16 cellular contexts compared by ENCODE assay signal in genomic region chr18:71105078-71105819, GRCh38.
DNase-seq lines count a peak whose midpoint lies in the region; ATAC-seq and TF ChIP-seq lines count a peak whose summit lies in the region.
"Had no signal": no experiment of that assay in that cellular context is flagged by ENCODE, and none has a peak within 500 bp of the region (broad histone marks: within the 10 kb centered on the region; RNA-seq: fewer than 3 reads in every experiment).

No MANE protein-coding gene starts in this region.

- peak; percentile 55 for DNase-seq in MG63
- peak; percentile 5 for DNase-seq in brain microvascular endothelial cell
- DNase-seq in left cardiac atrium = no peak
- no peak for DNase-seq in thyroid gland
- DNase-seq in activated naive CD8-positive, alpha-beta T cell treated with anti-CD3 and anti-CD28 coated beads, Interleukin-2, amount 50 U/mL, for 24 hours = no peak
- DNase-seq: activated CD4-positive, alpha-beta T cell treated with anti-CD3 and anti-CD28 coated beads for 36 hours; Kasumi-1; NCI-H1694 treated with DMSO at 0.1 percent for 48 hours; pancreas; testis had no signal

- H3K4me3 ChIP-seq in MG63 (peak overlapping the region; percentile 19), brain microvascular endothelial cell (ENCODE audit: low read depth, low read length) (no peak overlapping the region), thyroid gland (replicated peaks in 1 of 3) (no peak overlapping the region)
- H3K4me3 ChIP-seq: pancreas, testis had no signal

- H3K4me3 Mint-ChIP-seq in activated naive CD8-positive, alpha-beta T cell treated with anti-CD3 and anti-CD28 coated beads, Interleukin-2, amount 50 U/mL, for 24 hours = no peak overlapping the region
- H3K4me3 Mint-ChIP-seq: activated CD4-positive, alpha-beta T cell treated with anti-CD3 and anti-CD28 coated beads for 36 hours; CD14-positive monocyte; T-helper 2 cell treated with Interferon-gamma antibody and Interleukin-4, amounts not matched to agents 5 μg/mL and 100 μg/mL, for 36 hours had no signal

- peak; percentile 53 to 83 for ATAC-seq in left cardiac atrium
- no peak for ATAC-seq in HG02571 (IDR thresholded peaks at IDR 0.05; ENCODE audit: unreplicated experiment)
- ATAC-seq in HG02938 (IDR thresholded peaks at IDR 0.05; ENCODE audit: unreplicated experiment) = no peak
- ATAC-seq in activated naive CD8-positive, alpha-beta T cell treated with anti-CD3 and anti-CD28 coated beads, Interleukin-2, amount 50 U/mL, for 24 hours = no peak
- ATAC-seq in HG03439 (IDR thresholded peaks at IDR 0.05; ENCODE audit: unreplicated experiment) = no peak
- ATAC-seq: activated CD4-positive, alpha-beta T cell treated with anti-CD3 and anti-CD28 coated beads for 36 hours; pancreas had no signal

- H3K36me3 ChIP-seq in MG63 (no peaks in the 10 kb centered on the region), brain microvascular endothelial cell (replicated peaks) (no peaks in the 10 kb centered on the region), thyroid gland (no peaks in the 10 kb centered on the region)
- H3K36me3 ChIP-seq: pancreas had no signal

- TF ChIP-seq POLR2A in thyroid gland (IDR thresholded peaks at IDR 0.05) = no peak

- no peaks in the 10 kb centered on the region for H3K9me3 Mint-ChIP-seq in activated naive CD8-positive, alpha-beta T cell treated with anti-CD3 and anti-CD28 coated beads, Interleukin-2, amount 50 U/mL, for 24 hours
- H3K9me3 Mint-ChIP-seq: T-helper 2 cell treated with Interferon-gamma antibody and Interleukin-4, amounts not matched to agents 5 μg/mL and 100 μg/mL, for 36 hours had no signal

- H3K36me3 Mint-ChIP-seq in activated naive CD8-positive, alpha-beta T cell treated with anti-CD3 and anti-CD28 coated beads, Interleukin-2, amount 50 U/mL, for 24 hours (ENCODE audit: low read depth) = no peaks in the 10 kb centered on the region
- H3K36me3 Mint-ChIP-seq: CD14-positive monocyte had no signal

- H3K9me3 ChIP-seq in MG63 (no peaks in the 10 kb centered on the region), thyroid gland (no peaks in the 10 kb centered on the region)
- H3K9me3 ChIP-seq: pancreas, testis had no signal

- H3K27me3 ChIP-seq in MG63 (no peaks in the 10 kb centered on the region), brain microvascular endothelial cell (replicated peaks) (no peaks in the 10 kb centered on the region), thyroid gland (no peaks in the 10 kb centered on the region)
- H3K27me3 ChIP-seq: testis had no signal

- H3K27ac ChIP-seq in brain microvascular endothelial cell = no peak overlapping the region
- H3K27ac ChIP-seq in thyroid gland = peak overlapping the region in 2 of 3 donors; percentile 46 to 62
- H3K27ac ChIP-seq: HL-60, pancreas had no signal

- H3K4me1 Mint-ChIP-seq in activated naive CD8-positive, alpha-beta T cell treated with anti-CD3 and anti-CD28 coated beads, Interleukin-2, amount 50 U/mL, for 24 hours = no peaks in the 10 kb centered on the region
- H3K4me1 Mint-ChIP-seq: activated CD4-positive, alpha-beta T cell treated with anti-CD3 and anti-CD28 coated beads for 36 hours; CD14-positive monocyte had no signal

- H3K27ac Mint-ChIP-seq in activated naive CD8-positive, alpha-beta T cell treated with anti-CD3 and anti-CD28 coated beads, Interleukin-2, amount 50 U/mL, for 24 hours = no peak overlapping the region
- H3K27ac Mint-ChIP-seq: activated CD4-positive, alpha-beta T cell treated with anti-CD3 and anti-CD28 coated beads for 36 hours; CD14-positive monocyte; T-helper 2 cell treated with Interferon-gamma antibody and Interleukin-4, amounts not matched to agents 5 μg/mL and 100 μg/mL, for 36 hours had no signal

- intact Hi-C loops in left cardiac atrium (cut with DNase I) (no loop called here), thyroid gland (cut with DNase I) (no loop called here)

- H3K4me1 ChIP-seq in thyroid gland = peaks cover 0 to 7% of the 10 kb centered on the region in 2 donors
- H3K4me1 ChIP-seq: pancreas had no signal

- TF ChIP-seq CTCF in brain microvascular endothelial cell (IDR thresholded peaks at IDR 0.05; ENCODE audit: low read depth, low read length, missing control alignments) (no peak), thyroid gland (IDR thresholded peaks at IDR 0.05) (no peak)

- no peaks in the 10 kb centered on the region for H3K27me3 Mint-ChIP-seq in activated naive CD8-positive, alpha-beta T cell treated with anti-CD3 and anti-CD28 coated beads, Interleukin-2, amount 50 U/mL, for 24 hours
- H3K27me3 Mint-ChIP-seq: activated CD4-positive, alpha-beta T cell treated with anti-CD3 and anti-CD28 coated beads for 36 hours had no signal

- in situ Hi-C loops in brain microvascular endothelial cell (cut with HindIII; ENCODE audit: low pct_ligation_motif_present, low sequenced_read_pairs) = no loop called here

- 30 to 37% methylated on average over 6 of the region's 6 CpGs for WGBS in thyroid gland, 2 donors

Comparison
In these comparisons a context has a peak if more than half of its experiments do, and no peak if none do; other contexts are left out.
1. DNase-seq: peak in MG63 (single experiment) and brain microvascular endothelial cell (single experiment); none in left cardiac atrium (single experiment), thyroid gland (0 of 2) and activated naive CD8-positive, alpha-beta T cell treated with anti-CD3 and anti-CD28 coated beads, Interleukin-2, amount 50 U/mL, for 24 hours (single experiment).
2. ATAC-seq: peak in left cardiac atrium (2 of 2); none in HG02571 (single experiment), HG02938 (single experiment), activated naive CD8-positive, alpha-beta T cell treated with anti-CD3 and anti-CD28 coated beads, Interleukin-2, amount 50 U/mL, for 24 hours (single experiment) and HG03439 (single experiment).